Comparison of ENCODE assay signal across 11 cellular contexts in the genomic region with DNA sequence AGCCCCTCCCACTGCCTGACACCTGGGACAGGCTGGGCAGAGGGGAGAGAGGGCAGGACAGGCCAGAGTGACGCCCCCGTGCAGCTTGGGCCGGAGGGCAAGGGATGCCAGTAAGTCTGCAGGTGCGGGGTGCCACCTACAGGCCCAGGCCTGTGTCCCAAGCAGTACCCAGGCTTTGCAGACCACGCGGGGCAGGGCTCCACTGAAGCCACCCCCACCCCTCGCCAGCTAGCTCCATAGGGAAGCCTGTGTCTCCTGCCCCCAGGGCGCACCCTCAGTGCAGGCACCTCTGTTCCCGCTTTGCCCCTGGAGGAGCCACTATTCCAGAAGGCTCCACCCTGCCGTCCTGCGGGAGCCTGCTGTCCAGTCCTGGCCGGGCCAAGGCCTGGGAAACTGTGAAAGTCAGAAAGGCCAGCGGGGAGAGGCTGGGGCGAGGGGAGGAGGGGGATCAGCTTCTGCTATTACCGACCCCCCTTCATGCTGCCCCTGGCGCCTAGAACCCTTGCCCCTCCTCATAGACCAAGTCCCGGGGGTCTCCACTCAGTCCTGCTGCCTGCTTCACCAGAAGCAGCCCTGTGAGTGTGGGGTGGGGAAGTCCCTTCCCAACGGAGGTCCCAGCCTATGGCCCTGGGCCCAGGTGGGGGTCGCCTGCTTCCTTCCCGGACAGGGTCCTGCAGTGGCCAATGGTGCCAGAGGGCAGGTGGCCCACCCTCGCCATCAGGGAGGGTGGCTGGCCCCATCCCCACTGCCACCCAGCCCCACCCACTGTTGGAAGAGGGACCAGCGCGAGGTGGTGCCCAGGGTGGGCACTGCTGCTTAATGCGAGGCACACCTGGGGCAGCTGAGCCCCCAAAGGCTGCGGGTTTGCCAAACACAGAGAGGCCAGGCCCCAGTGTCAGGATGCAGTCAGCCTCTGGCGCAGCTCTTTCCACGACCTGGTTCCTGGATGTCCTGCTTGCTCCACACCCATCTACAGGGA. TPM values are rescaled to one million over a fixed set of nuclear protein-coding genes. Genes with fewer than 3 reads are reported as not detected.
DNase-seq lines count a peak whose midpoint lies in the region; ATAC-seq, FAIRE-seq and TF ChIP-seq lines count a peak whose summit lies in the region.
"Had no signal": no experiment of that assay in that cellular context is flagged by ENCODE, and none has a peak within 500 bp of the region (broad histone marks: within the 10 kb centered on the region; RNA-seq: fewer than 3 reads in every experiment).

No MANE protein-coding gene starts in this region.

- H3K4me1 ChIP-seq in CD8-positive, alpha-beta T cell (ENCODE audit: insufficient read depth, low read length), result no peaks in the 10 kb centered on the region

- POLR2A ChIA-PET in CD8-positive, alpha-beta T cell (lab: Charles Lee), result no interaction called here

- CTCF ChIA-PET in CD8-positive, alpha-beta T cell (lab: Charles Lee), result interaction anchor here (0.7 kb wide), 1 partner anchor 244 kb away, joined by 3 read pairs; no protein-coding TSS in a partner anchor

- H3K36me3 Mint-ChIP-seq in CD8-positive, alpha-beta T cell, result peaks cover 22% of the 10 kb centered on the region

- no peaks in the 10 kb centered on the region for H3K9me3 ChIP-seq in CD8-positive, alpha-beta T cell (ENCODE audit: low read length)
- H3K9me3 ChIP-seq in WERI-Rb-1 (ENCODE audit: severe bottlenecking), result no peaks in the 10 kb centered on the region
- H3K9me3 ChIP-seq: esophagus muscularis mucosa had no signal

- FAIRE-seq in GM19239 (lab: Jason Lieb, UNC), result no peak

- peak; percentile 26 for ATAC-seq in CD8-positive, alpha-beta T cell
- ATAC-seq in left colon (peak; percentile 46), HG02588 (IDR thresholded peaks at IDR 0.05; ENCODE audit: unreplicated experiment) (no peak)

- no peak overlapping the region for H3K27ac ChIP-seq in CD8-positive, alpha-beta T cell (ENCODE audit: low read depth, low read length)
- H3K27ac ChIP-seq in WERI-Rb-1, result no peak overlapping the region
- H3K27ac ChIP-seq: esophagus muscularis mucosa had no signal

- no peaks in the 10 kb centered on the region for H3K4me1 Mint-ChIP-seq in CD8-positive, alpha-beta T cell (ENCODE audit: low read depth)

- no peak overlapping the region for H3K4me3 Mint-ChIP-seq in CD8-positive, alpha-beta T cell

- TF ChIP-seq CTCF in CD8-positive, alpha-beta T cell (IDR thresholded peaks at IDR 0.05), result no peak
- TF ChIP-seq CTCF in WERI-Rb-1 (IDR thresholded peaks at IDR 0.05; ENCODE audit: low read depth, low read length), result 0 out of 2 replicates have a peak, but pooled peaks have one; percentile 11

- no peak for DNase-seq in CD8-positive, alpha-beta T cell
- DNase-seq in H7 (peak; percentile 84), WERI-Rb-1 (peak; percentile 31), left colon (peak in 1 of 2 donors; percentile 23), GM19239 (ENCODE audit: insufficient read length, low spot score) (no peak), NCI-H2081 treated with DMSO at 0.1 percent for 48 hours (lab: John Stamatoyannopoulos, UW) (no peak)
- no peak for DNase-seq in activated T-cell treated with anti-CD3 and anti-CD28 coated beads, Interleukin-2, amount 50 U/mL, for 48 hours
- DNase-seq: islet precursor cell, NCI-H524 had no signal

- peak overlapping the region; percentile 49 for H3K27ac Mint-ChIP-seq in CD8-positive, alpha-beta T cell

- intact Hi-C loops in CD8-positive, alpha-beta T cell (cut with DNase I, micrococcal nuclease), result no loop called here
- intact Hi-C loops in left colon (cut with DNase I, micrococcal nuclease), result no loop called here

- no peaks in the 10 kb centered on the region for H3K27me3 ChIP-seq in CD8-positive, alpha-beta T cell (ENCODE audit: insufficient read depth, low read length)
- H3K27me3 ChIP-seq in H7 (ENCODE audit: control insufficient read depth, insufficient read depth, low read length), result no peaks in the 10 kb centered on the region
- no peaks in the 10 kb centered on the region for H3K27me3 ChIP-seq in WERI-Rb-1 (ENCODE audit: insufficient read depth, low read depth, severe bottlenecking)

- H3K27me3 Mint-ChIP-seq in CD8-positive, alpha-beta T cell (ENCODE audit: low read depth), result peaks cover 2% of the 10 kb centered on the region

- H3K4me3 ChIP-seq in CD8-positive, alpha-beta T cell (ENCODE audit: low read depth, low read length), result no peak overlapping the region
- H3K4me3 ChIP-seq in H7 (ENCODE audit: insufficient read depth, low read depth, low read length) (no peak overlapping the region), WERI-Rb-1 (ENCODE audit: low read depth, low read length) (no peak overlapping the region)
- H3K4me3 ChIP-seq: esophagus muscularis mucosa had no signal

- peaks cover 7% of the 10 kb centered on the region for H3K36me3 ChIP-seq in CD8-positive, alpha-beta T cell (ENCODE audit: insufficient read depth, low read length)
- no peaks in the 10 kb centered on the region for H3K36me3 ChIP-seq in H7 (replicated peaks; ENCODE audit: control insufficient read depth, insufficient read depth, low read length)
- peaks cover 2% of the 10 kb centered on the region; the same call in 1 of the 2 replicates for H3K36me3 ChIP-seq in WERI-Rb-1

- no peaks in the 10 kb centered on the region for H3K9me3 Mint-ChIP-seq in CD8-positive, alpha-beta T cell

RNA-seq across cellular contexts. Expression of a gene that starts 54.4 kb away (rescaled TPM):
- 100 to 1,000 TPM; 152 to 163 TPM for total RNA-seq in CD8-positive, alpha-beta T cell
- total RNA-seq in H7 (2014; rRNA removed; shearing (Covaris generic)), result 6.6 and 8.4 TPM in 2 replicates
- 1 to 10 TPM; 4.2 to 7.5 TPM for total RNA-seq in left colon

Comparison
In these comparisons a context has a peak if more than half of its experiments do, and no peak if none do; other contexts are left out.
1. DNase-seq: peak in H7 (single experiment) and WERI-Rb-1 (single experiment); none in CD8-positive, alpha-beta T cell (0 of 7), GM19239 (single experiment), activated T-cell treated with anti-CD3 and anti-CD28 coated beads, Interleukin-2, amount 50 U/mL, for 48 hours (0 of 2) and NCI-H2081 treated with DMSO at 0.1 percent for 48 hours (single experiment).
2. RNA of a gene that starts 54.4 kb away (total RNA-seq): 152 to 163 TPM in CD8-positive, alpha-beta T cell; 4.2 to 7.5 TPM in left colon and 6.6 to 8.4 TPM in H7; every median in the first group is over 10 times any median in the second.